ENCODE assay signal across 27 cellular contexts in genomic region chrX:55004231-55004630, GRCh38. TPM values are rescaled to one million over a fixed set of nuclear protein-coding genes. Genes with fewer than 3 reads are reported as not detected.
"Had no signal": no experiment of that assay in that cellular context is flagged by ENCODE, and none has a peak within 500 bp of the region (broad histone marks: within the 10 kb centered on the region; RNA-seq: fewer than 3 reads in every experiment).

No MANE protein-coding gene starts in this region.

- H3K4me3 Mint-ChIP-seq: activated naive CD4-positive, alpha-beta T cell treated with anti-CD3 and anti-CD28 coated beads for 36 hours; activated T-cell treated with anti-CD3 and anti-CD28 coated beads, Interleukin-2, amount 50 U/mL, for 72 hours; brain; naive thymus-derived CD4-positive, alpha-beta T cell; neural progenitor cell; stimulated activated naive CD8-positive, alpha-beta T cell treated with anti-CD3 and anti-CD28 coated beads, Interleukin-15, Interleukin-2, amounts not matched to agents 100 ng/mL and 50 ng/mL, for 24 hours had no signal

- H3K27ac Mint-ChIP-seq: activated naive CD4-positive, alpha-beta T cell treated with anti-CD3 and anti-CD28 coated beads for 36 hours; activated T-cell treated with anti-CD3 and anti-CD28 coated beads, Interleukin-2, amount 50 U/mL, for 72 hours; brain; neural progenitor cell; stimulated activated naive CD8-positive, alpha-beta T cell treated with anti-CD3 and anti-CD28 coated beads, Interleukin-15, Interleukin-2, amounts not matched to agents 100 ng/mL and 50 ng/mL, for 24 hours had no signal

- H3K4me1 ChIP-seq: neural progenitor cell had no signal

- ATAC-seq: activated T-cell treated with anti-CD3 and anti-CD28 coated beads, Interleukin-2, amount 50 U/mL, for 72 hours; esophagus mucosa; left lung; naive thymus-derived CD4-positive, alpha-beta T cell; right lobe of liver had no signal

- H2AFZ ChIP-seq: hepatocyte, neural progenitor cell had no signal

- H3K9ac ChIP-seq: neural progenitor cell had no signal

- H3K36me3 ChIP-seq: neural progenitor cell had no signal

- DNase-seq: activated CD4-positive, alpha-beta T cell treated with anti-CD3 and anti-CD28 coated beads for 1 hour; activated CD4-positive, alpha-beta T cell treated with anti-CD3 and anti-CD28 coated beads, Interleukin-2, amount 50 U/mL, for 4 hours; activated effector memory CD4-positive, alpha-beta T cell treated with Interleukin-2 at 50 U/mL for 16 hours; activated naive CD4-positive, alpha-beta T cell treated with anti-CD3 and anti-CD28 coated beads for 36 hours; activated T-cell treated with anti-CD3 and anti-CD28 coated beads, Interleukin-2, amount 50 U/mL, for 72 hours; anterior cingulate cortex; effector CD4-positive, alpha-beta T cell; foreskin melanocyte; glutamatergic neuron; kidney glomerular epithelial cell; left lung; naive thymus-derived CD4-positive, alpha-beta T cell; posterior cingulate gyrus; right lobe of liver; stimulated activated CD4-positive, alpha-beta T cell treated with anti-CD3 and anti-CD28 coated beads, Interleukin-1b, Interleukin-23, amount 100 ng/mL, for 48 hours; substantia nigra; thyroid gland; WERI-Rb-1 had no signal

- H3K4me2 ChIP-seq: hepatocyte, neural progenitor cell had no signal

- H3K9me3 Mint-ChIP-seq: activated naive CD4-positive, alpha-beta T cell treated with anti-CD3 and anti-CD28 coated beads for 36 hours; activated T-cell treated with anti-CD3 and anti-CD28 coated beads, Interleukin-2, amount 50 U/mL, for 72 hours; brain; neural progenitor cell; stimulated activated naive CD8-positive, alpha-beta T cell treated with anti-CD3 and anti-CD28 coated beads, Interleukin-15, Interleukin-2, amounts not matched to agents 100 ng/mL and 50 ng/mL, for 24 hours had no signal

- H3K9me3 ChIP-seq: left lung, right lobe of liver, thyroid gland had no signal

- H3K4me3 ChIP-seq: hepatocyte, left lung, neural progenitor cell, right lobe of liver, skin epidermis, thyroid gland had no signal

- H3K27me3 Mint-ChIP-seq: naive thymus-derived CD4-positive, alpha-beta T cell; stimulated activated naive CD8-positive, alpha-beta T cell treated with anti-CD3 and anti-CD28 coated beads, Interleukin-15, Interleukin-2, amounts not matched to agents 100 ng/mL and 50 ng/mL, for 24 hours had no signal

- H3K27me3 ChIP-seq: hepatocyte, left lung, neural progenitor cell, right lobe of liver, thyroid gland had no signal

- H3K27ac ChIP-seq: hepatocyte, left lung, neural progenitor cell, right lobe of liver, skin epidermis, thyroid gland, WERI-Rb-1 had no signal

RNA-seq across cellular contexts. Expression of gene PFKFB1, which starts 10.2 kb away (rescaled TPM):
- total RNA-seq: lung microvascular endothelial cell had no signal

RNA-seq across cellular contexts. Expression of gene ALAS2, which starts 26.5 kb away (rescaled TPM):
- total RNA-seq: activated naive CD4-positive, alpha-beta T cell treated with anti-CD3 and anti-CD28 coated beads for 36 hours; activated T-cell treated with anti-CD3 and anti-CD28 coated beads, Interleukin-2, amount 50 U/mL, for 72 hours; chondrocyte; esophagus mucosa; hepatocyte; lung microvascular endothelial cell; T-helper 2 cell treated with Interferon-gamma antibody and Interleukin-4, amounts not matched to agents 100 ng/mL and 5 ng/mL, for 36 hours; thyroid gland had no signal
